Comparison of ENCODE assay signal across 29 cellular contexts in genomic region chr3:134077649-134078081, GRCh38. TPM values are rescaled to one million over a fixed set of nuclear protein-coding genes. Genes with fewer than 3 reads are reported as not detected.
DNase-seq lines count a peak whose midpoint lies in the region; ATAC-seq, FAIRE-seq and TF ChIP-seq lines count a peak whose summit lies in the region.
"Had no signal": no experiment of that assay in that cellular context is flagged by ENCODE, and none has a peak within 500 bp of the region (broad histone marks: within the 10 kb centered on the region; RNA-seq: fewer than 3 reads in every experiment).

No MANE protein-coding gene starts in this region.

- peaks cover 3% of the 10 kb centered on the region for H3K27me3 ChIP-seq in adipocyte (replicated peaks; ENCODE audit: control insufficient read depth, insufficient read depth, low read length)
- H3K27me3 ChIP-seq in lung (ENCODE audit: control insufficient read depth, insufficient read depth), result no peaks in the 10 kb centered on the region
- no peaks in the 10 kb centered on the region for H3K27me3 ChIP-seq in suprapubic skin
- no peaks in the 10 kb centered on the region for H3K27me3 ChIP-seq in gastrocnemius medialis
- H3K27me3 ChIP-seq: breast epithelium, Peyer's patch had no signal

- in situ Hi-C loops in gastrocnemius medialis (cut with MboI; ENCODE audit: low sequenced_read_pairs in 4 of 4), result no loop called here

- FAIRE-seq in GM12891 (lab: Jason Lieb, UNC), result no peak
- FAIRE-seq: endothelial cell of umbilical vein, G401.6 had no signal

- ATAC-seq in lung (ENCODE audit: insufficient read depth, low FRiP score) (no peak), gastrocnemius medialis (no peak)
- ATAC-seq: naive thymus-derived CD4-positive, alpha-beta T cell; stimulated activated effector memory CD8-positive, alpha-beta T cell treated with anti-CD3 and anti-CD28 coated beads, Interleukin-12 subunit alpha, Interleukin-12 subunit beta, amount 100 ng/mL, for 72 hours had no signal

- no peaks in the 10 kb centered on the region for H3K36me3 ChIP-seq in adipocyte (ENCODE audit: control insufficient read depth, insufficient read depth, low read length, severe bottlenecking)
- H3K36me3 ChIP-seq in lung (ENCODE audit: control insufficient read depth in 2 of 2, insufficient read depth in 2 of 2, low read length in 2 of 2), result no peaks in the 10 kb centered on the region
- no peaks in the 10 kb centered on the region for H3K36me3 ChIP-seq in suprapubic skin
- no peaks in the 10 kb centered on the region for H3K36me3 ChIP-seq in gastrocnemius medialis
- H3K36me3 ChIP-seq: breast epithelium, left ventricle myocardium inferior, Peyer's patch had no signal

- peaks cover 34% of the 10 kb centered on the region for H3K4me1 ChIP-seq in adipocyte (ENCODE audit: control insufficient read depth, insufficient read depth, low read length)
- no peaks in the 10 kb centered on the region for H3K4me1 ChIP-seq in lung (ENCODE audit: control insufficient read depth in 2 of 2, insufficient read depth in 2 of 2, low read length in 2 of 2)
- H3K4me1 ChIP-seq in suprapubic skin, result peaks cover 4% of the 10 kb centered on the region
- no peaks in the 10 kb centered on the region for H3K4me1 ChIP-seq in gastrocnemius medialis
- H3K4me1 ChIP-seq: breast epithelium, Peyer's patch had no signal

- TF ChIP-seq EP300 in Ishikawa (IDR thresholded peaks at IDR 0.05; ENCODE audit: borderline replicate concordance), result no peak
- TF ChIP-seq EP300 in suprapubic skin (IDR thresholded peaks at IDR 0.05), result no peak

- WGBS in lung, 2 donors, result 88 to 98% methylated on average over 3 of the region's 3 CpGs
- WGBS in suprapubic skin, result 97% methylated on average over 3 of the region's 3 CpGs

- intact Hi-C loops in gastrocnemius medialis (cut with DNase I; ENCODE audit: low total_unique reads), result no loop called here

- DNase-seq in adipocyte (ENCODE audit: low read depth) (no peak), lung (ENCODE audit: low spot score) (peak; percentile 13), suprapubic skin (ENCODE audit: low spot score in 2 of 2) (peak in 1 of 2 donors; percentile 73), gastrocnemius medialis (no peak), GOT3 (lab: John Stamatoyannopoulos, UW) (no peak), GM12891 (ENCODE audit: insufficient read length, low spot score) (no peak)
- DNase-seq: activated CD4-positive, alpha-beta T cell treated with anti-CD3 and anti-CD28 coated beads for 4 hours; activated effector memory CD4-positive, alpha-beta T cell treated with anti-CD3 and anti-CD28 coated beads, Interleukin-2, amount 50 U/mL, for 16 hours; activated T-cell treated with anti-CD3 and anti-CD28 coated beads, Interleukin-2, amount 50 U/mL, for 24 hours; anterior cingulate cortex; C1 segment of cervical spinal cord; glutamatergic neuron; Kasumi-1; left ventricle myocardium inferior; midbrain; MV-4-11; naive thymus-derived CD4-positive, alpha-beta T cell; NCI-H1436 treated with DMSO at 0.1 percent for 48 hours; NCI-H2081 treated with DMSO at 0.1 percent for 48 hours; NCI-H2227 treated with DMSO at 0.1 percent for 48 hours; NCI-H526; Peyer's patch; T-helper 9 cell had no signal

- H3K9ac ChIP-seq in adipocyte (ENCODE audit: low read length), result peak overlapping the region; percentile 70

- H3K9me3 ChIP-seq in adipocyte (ENCODE audit: control insufficient read depth, low read length) (peaks cover 13% of the 10 kb centered on the region), lung (ENCODE audit: control insufficient read depth in 2 of 2, insufficient read depth in 1 of 2, low read length in 1 of 2) (peaks cover 0 to 5% of the 10 kb centered on the region in 2 donors), suprapubic skin (peaks cover 3% of the 10 kb centered on the region), gastrocnemius medialis (peaks cover 0 to 6% (median 0%) of the 10 kb centered on the region in 3 donors)
- H3K9me3 ChIP-seq: Peyer's patch had no signal

- H3K27ac ChIP-seq in lung (ENCODE audit: low read depth in 1 of 2, low read length in 1 of 2), result no peak overlapping the region
- H3K27ac ChIP-seq in suprapubic skin, result peak overlapping the region; percentile 69
- no peak overlapping the region for H3K27ac ChIP-seq in gastrocnemius medialis
- H3K27ac ChIP-seq: breast epithelium, left ventricle myocardium inferior, Peyer's patch had no signal

- TF ChIP-seq POLR2A in suprapubic skin (IDR thresholded peaks at IDR 0.05) (no peak), gastrocnemius medialis (IDR thresholded peaks at IDR 0.05) (no peak), GM12891 (IDR thresholded peaks at IDR 0.05; ENCODE audit: low read depth, low read length) (no peak)

- no peak for TF ChIP-seq CTCF in lung (IDR thresholded peaks at IDR 0.05; ENCODE audit: control extremely low read depth, extremely low read depth)
- no peak for TF ChIP-seq CTCF in suprapubic skin (IDR thresholded peaks at IDR 0.05)
- TF ChIP-seq CTCF in gastrocnemius medialis (IDR thresholded peaks at IDR 0.05 in 4 of 5, conservative IDR thresholded peaks at IDR 0.05 in 1 of 5), result no peak

- no peak for TF ChIP-seq RAD21 in Ishikawa (IDR thresholded peaks at IDR 0.05; ENCODE audit: low read depth)

- H3K4me3 ChIP-seq in adipocyte (ENCODE audit: low read length) (peak overlapping the region; percentile 25), lung (no peak overlapping the region), suprapubic skin (no peak overlapping the region), gastrocnemius medialis (no peak overlapping the region)
- H3K4me3 ChIP-seq: breast epithelium, left ventricle myocardium inferior, Peyer's patch had no signal

TF ChIP-seq in Ishikawa, 13 proteins besides CTCF, POLR2A, EP300 and RAD21:
- TF ChIP-seq MAX (IDR thresholded peaks at IDR 0.05) (peak; percentile 66), TEAD4 (IDR thresholded peaks at IDR 0.05) (no peak)
TF ChIP-seq in Ishikawa: peak in this region for 1.

TF ChIP-seq in GM12891, 5 proteins besides CTCF, POLR2A, EP300 and RAD21:
- TF ChIP-seq POU2F2 (IDR thresholded peaks at IDR 0.05; ENCODE audit: low read depth, low read length) (no peak), SPI1 (IDR thresholded peaks at IDR 0.05; ENCODE audit: low read depth, low read length) (no peak), PAX5 (IDR thresholded peaks at IDR 0.05; ENCODE audit: insufficient read depth, low read length, severe bottlenecking) (no peak), TAF1 (IDR thresholded peaks at IDR 0.05; ENCODE audit: low read depth, low read length) (no peak), POLR2AphosphoS5 (IDR thresholded peaks at IDR 0.05; ENCODE audit: low read depth, low read length) (no peak)
TF ChIP-seq in GM12891: peak in this region for 0.

RNA-seq across cellular contexts. Expression of gene SLCO2A1, which starts 47.9 kb away (rescaled TPM):
- total RNA-seq in lung, result 100 to 1,000 TPM in 1 of 2 donors, 10 to 100 TPM in 1; 27.2 to 131 TPM
- 10 to 100 TPM; 27.8 to 57.5 TPM for polyA plus RNA-seq in lung
- total RNA-seq in suprapubic skin, result 10 to 100 TPM; 25.0 to 38.7 (median 29.4) TPM
- 1 to 10 TPM in 3 of 4 donors, under 1 TPM in 1; 0.07 to 2.4 (median 1.3) TPM for total RNA-seq in gastrocnemius medialis
- not detected for polyA plus RNA-seq in GM12891 (2012; ENCODE audit: low read depth, missing spikeins)
- total RNA-seq: activated CD8-positive, alpha-beta memory T cell treated with anti-CD3 and anti-CD28 coated beads for 36 hours; naive thymus-derived CD4-positive, alpha-beta T cell had no signal
- polyA plus RNA-seq: naive thymus-derived CD4-positive, alpha-beta T cell had no signal

Comparison
In these comparisons a context has a peak if more than half of its experiments do, and no peak if none do; other contexts are left out.
1. RNA of gene SLCO2A1, which starts 47.9 kb away (total RNA-seq): 27.2 to 131 TPM in lung and 25.0 to 38.7 TPM in suprapubic skin; 0.07 to 2.4 TPM in gastrocnemius medialis; every median in the first group is over 4 times any median in the second.